20 cellular contexts compared by ENCODE assay signal in the genomic region with DNA sequence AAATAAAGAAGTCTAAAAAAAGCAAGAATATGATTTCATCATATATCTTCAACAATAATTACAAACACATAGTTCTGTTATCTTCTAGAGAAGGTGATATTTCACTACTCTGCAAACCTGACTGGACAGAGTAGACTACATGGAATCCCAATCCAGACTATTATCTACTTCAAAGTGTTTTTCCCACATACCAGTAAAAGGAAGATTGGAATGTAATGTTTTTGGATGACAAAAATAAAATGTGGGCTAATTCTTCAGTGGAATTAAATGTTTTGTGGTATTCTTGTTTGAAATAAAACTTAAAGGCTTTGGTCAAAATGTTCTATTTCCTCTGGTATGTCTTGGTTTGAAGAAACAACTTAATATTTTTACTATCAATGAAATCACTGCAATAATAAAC. TPM values are rescaled to one million over a fixed set of nuclear protein-coding genes. Genes with fewer than 3 reads are reported as not detected.
A peak's percentile ranks its signal among the peaks of the same experiment; 100 is the strongest.
DNase-seq lines count a peak whose midpoint lies in the region; FAIRE-seq and TF ChIP-seq lines count a peak whose summit lies in the region.
"Had no signal": no experiment of that assay in that cellular context is flagged by ENCODE, and none has a peak within 500 bp of the region (broad histone marks: within the 10 kb centered on the region; RNA-seq: fewer than 3 reads in every experiment).

No MANE protein-coding gene starts in this region.

- H3K9me3 Mint-ChIP-seq in CD8-positive, alpha-beta memory T cell: no peaks in the 10 kb centered on the region
- H3K9me3 Mint-ChIP-seq: CD4-positive, alpha-beta memory T cell had no signal

- H3K27me3 Mint-ChIP-seq in CD8-positive, alpha-beta memory T cell: peaks cover 3 to 4% of the 10 kb centered on the region in 2 donors
- H3K27me3 Mint-ChIP-seq: CD4-positive, alpha-beta memory T cell had no signal

- no peak overlapping the region for H3K27ac ChIP-seq in CD8-positive, alpha-beta memory T cell (ENCODE audit: low read depth, low read length)

- H3K9ac ChIP-seq in adipocyte (ENCODE audit: low read length): no peak overlapping the region

- no peak for TF ChIP-seq CTCF in fibroblast of the aortic adventitia (IDR thresholded peaks at IDR 0.05; ENCODE audit: insufficient read depth, low read length)
- no peak for TF ChIP-seq CTCF in D721Med (IDR thresholded peaks at IDR 0.05; ENCODE audit: insufficient read depth, missing control alignments)

- CTCF ChIA-PET in CD8-positive, alpha-beta memory T cell (lab: Charles Lee): no interaction called here

- no peak overlapping the region for H3K27ac Mint-ChIP-seq in CD8-positive, alpha-beta memory T cell
- H3K27ac Mint-ChIP-seq: CD4-positive, alpha-beta memory T cell had no signal

- DNase-seq in GM03348 (ENCODE audit: low spot score): peak; percentile 34
- no peak for DNase-seq in adipocyte (ENCODE audit: low read depth)
- DNase-seq in fibroblast of the aortic adventitia (ENCODE audit: low read depth): peak; percentile 53
- DNase-seq in ecto neural progenitor cell (ENCODE audit: low spot score): no peak
- DNase-seq in CD8-positive, alpha-beta memory T cell: no peak
- DNase-seq in D721Med (ENCODE audit: insufficient read length, low spot score): no peak
- DNase-seq in NCI-H2029 treated with DMSO at 0.1 percent for 48 hours (lab: John Stamatoyannopoulos, UW): no peak
- DNase-seq: BE2C; CD4-positive, alpha-beta memory T cell; DMS79 treated with DMSO at 0.1 percent for 48 hours; GDM1; MG63; NCI-H1092; NCI-H146; NCI-H2107; NCI-H2227 treated with DMSO at 0.1 percent for 48 hours; NCI-H69; NK-92 treated with Interleukin-12 subunit alpha and Interleukin-12 subunit beta, amount 100 ng/mL, for 24 hours; SIG-M5 had no signal

- H3K9me3 ChIP-seq in adipocyte (ENCODE audit: control insufficient read depth, low read length): no peaks in the 10 kb centered on the region
- no peaks in the 10 kb centered on the region for H3K9me3 ChIP-seq in CD8-positive, alpha-beta memory T cell (ENCODE audit: low read length)
- H3K9me3 ChIP-seq: BE2C, MG63 had no signal

- POLR2A ChIA-PET in CD8-positive, alpha-beta memory T cell (lab: Charles Lee): no interaction called here

- H3K27me3 ChIP-seq in adipocyte (replicated peaks; ENCODE audit: control insufficient read depth, insufficient read depth, low read length): no peaks in the 10 kb centered on the region
- no peaks in the 10 kb centered on the region for H3K27me3 ChIP-seq in CD8-positive, alpha-beta memory T cell (ENCODE audit: insufficient read depth, low read length, poor library complexity, severe bottlenecking)
- H3K27me3 ChIP-seq: BE2C, MG63 had no signal

- H3K36me3 Mint-ChIP-seq in CD8-positive, alpha-beta memory T cell: no peaks in the 10 kb centered on the region
- H3K36me3 Mint-ChIP-seq: CD4-positive, alpha-beta memory T cell had no signal

- H3K36me3 ChIP-seq in adipocyte (ENCODE audit: control insufficient read depth, insufficient read depth, low read length, severe bottlenecking): peaks cover 5% of the 10 kb centered on the region
- H3K36me3 ChIP-seq in CD8-positive, alpha-beta memory T cell (ENCODE audit: insufficient read depth, low read length): no peaks in the 10 kb centered on the region
- H3K36me3 ChIP-seq: BE2C had no signal

- H3K4me1 ChIP-seq in adipocyte (ENCODE audit: control insufficient read depth, insufficient read depth, low read length): peaks cover 78% of the 10 kb centered on the region
- H3K4me1 ChIP-seq in CD8-positive, alpha-beta memory T cell (ENCODE audit: insufficient read depth, low read length): no peaks in the 10 kb centered on the region
- H3K4me1 ChIP-seq: BE2C had no signal

- no peak for FAIRE-seq in D721Med (lab: Jason Lieb, UNC)
- FAIRE-seq: GM12891 had no signal

- no peak overlapping the region for H3K4me3 Mint-ChIP-seq in CD8-positive, alpha-beta memory T cell
- H3K4me3 Mint-ChIP-seq: CD4-positive, alpha-beta memory T cell had no signal

- H3K4me1 Mint-ChIP-seq in CD8-positive, alpha-beta memory T cell: no peaks in the 10 kb centered on the region
- H3K4me1 Mint-ChIP-seq: CD4-positive, alpha-beta memory T cell had no signal

- H3K4me3 ChIP-seq in adipocyte (ENCODE audit: low read length) (peak overlapping the region; percentile 13), fibroblast of the aortic adventitia (ENCODE audit: low read depth, low read length) (no peak overlapping the region)
- H3K4me3 ChIP-seq in CD8-positive, alpha-beta memory T cell (ENCODE audit: low read length): no peak overlapping the region
- H3K4me3 ChIP-seq: MG63 had no signal

RNA-seq across cellular contexts. Expression of a gene that starts 22.1 kb away (rescaled TPM):
- 133 and 671 TPM in 2 replicates for total RNA-seq in fibroblast of the aortic adventitia (ENCODE audit: low replicate concordance)
- total RNA-seq in CD8-positive, alpha-beta memory T cell: 1 to 10 TPM in 1 of 2 experiments, under 1 TPM in 1; 0.66 to 1.2 TPM
- polyA plus RNA-seq in CD8-positive, alpha-beta memory T cell: not detected

Comparison
In these comparisons a context has a peak if more than half of its experiments do, and no peak if none do; other contexts are left out.
1. DNase-seq: peak in GM03348 (single experiment) and fibroblast of the aortic adventitia (single experiment); none in adipocyte (single experiment), ecto neural progenitor cell (single experiment), CD8-positive, alpha-beta memory T cell (0 of 5), D721Med (single experiment) and NCI-H2029 treated with DMSO at 0.1 percent for 48 hours (single experiment).
2. RNA of a gene that starts 22.1 kb away (total RNA-seq): 133 to 671 TPM in fibroblast of the aortic adventitia; 0.66 to 1.2 TPM in CD8-positive, alpha-beta memory T cell; every median in the first group is over 10 times any median in the second.